ENCODE assay signal across 9 cellular contexts in genomic region chr5:115033861-115034260, GRCh38.
DNase-seq lines count a peak whose midpoint lies in the region; ATAC-seq and TF ChIP-seq lines count a peak whose summit lies in the region.
"Had no signal": no experiment of that assay in that cellular context is flagged by ENCODE, and none has a peak within 500 bp of the region (broad histone marks: within the 10 kb centered on the region; RNA-seq: fewer than 3 reads in every experiment).

No MANE protein-coding gene starts in this region.

- H3K9ac ChIP-seq in adipocyte (ENCODE audit: low read length) = no peak overlapping the region

- H3K4me1 Mint-ChIP-seq in CD8-positive, alpha-beta T cell (ENCODE audit: low read depth) = no peaks in the 10 kb centered on the region
- H3K4me1 Mint-ChIP-seq in activated T-cell treated with anti-CD3 and anti-CD28 coated beads, Interleukin-2, amount 50 U/mL, for 4 hours (ENCODE audit: low read depth) = no peaks in the 10 kb centered on the region

- no peaks in the 10 kb centered on the region for H3K27me3 ChIP-seq in adipocyte (replicated peaks; ENCODE audit: control insufficient read depth, insufficient read depth, low read length)
- no peaks in the 10 kb centered on the region for H3K27me3 ChIP-seq in CD8-positive, alpha-beta T cell (ENCODE audit: insufficient read depth, low read length)
- no peaks in the 10 kb centered on the region for H3K27me3 ChIP-seq in body of pancreas

- no peak overlapping the region for H3K4me3 ChIP-seq in adipocyte (ENCODE audit: low read length)
- no peak overlapping the region for H3K4me3 ChIP-seq in CD8-positive, alpha-beta T cell (ENCODE audit: low read depth, low read length)
- H3K4me3 ChIP-seq in body of pancreas = no peak overlapping the region
- H3K4me3 ChIP-seq: prostate gland had no signal

- WGBS in body of pancreas, 2 donors = 33 to 54% methylated on average over 4 of the region's 4 CpGs

- POLR2A ChIA-PET in CD8-positive, alpha-beta T cell (lab: Charles Lee) = no interaction called here

- peaks cover 9% of the 10 kb centered on the region for H3K27me3 Mint-ChIP-seq in CD8-positive, alpha-beta T cell (ENCODE audit: low read depth)
- peaks cover 3% of the 10 kb centered on the region for H3K27me3 Mint-ChIP-seq in activated T-cell treated with anti-CD3 and anti-CD28 coated beads, Interleukin-2, amount 50 U/mL, for 4 hours (ENCODE audit: low read depth)

- peak; percentile 77 for TF ChIP-seq CTCF in LNCAP (IDR thresholded peaks at IDR 0.05)
- TF ChIP-seq CTCF in CD8-positive, alpha-beta T cell (IDR thresholded peaks at IDR 0.05) = no peak
- TF ChIP-seq CTCF in body of pancreas (IDR thresholded peaks at IDR 0.05) = no peak

- H3K27ac ChIP-seq in CD8-positive, alpha-beta T cell (ENCODE audit: low read depth, low read length) = no peak overlapping the region
- H3K27ac ChIP-seq in body of pancreas = no peak overlapping the region
- H3K27ac ChIP-seq: prostate gland had no signal

- H3K9me3 ChIP-seq in adipocyte (ENCODE audit: control insufficient read depth, low read length) (peaks cover 32% of the 10 kb centered on the region), body of pancreas (peaks cover 0 to 6% (median 0%) of the 10 kb centered on the region in 3 donors)
- H3K9me3 ChIP-seq in CD8-positive, alpha-beta T cell (ENCODE audit: low read length) = no peaks in the 10 kb centered on the region
- H3K9me3 ChIP-seq: prostate gland had no signal

- no peak overlapping the region for H3K27ac Mint-ChIP-seq in CD8-positive, alpha-beta T cell

- H3K36me3 ChIP-seq in adipocyte (ENCODE audit: control insufficient read depth, insufficient read depth, low read length, severe bottlenecking) (no peaks in the 10 kb centered on the region), body of pancreas (replicated peaks in 1 of 2; ENCODE audit: insufficient read depth in 1 of 2, low read depth in 2 of 2) (no peaks in the 10 kb centered on the region)
- no peaks in the 10 kb centered on the region for H3K36me3 ChIP-seq in CD8-positive, alpha-beta T cell (ENCODE audit: insufficient read depth, low read length)
- H3K36me3 ChIP-seq: prostate gland had no signal

- intact Hi-C loops in CD8-positive, alpha-beta T cell (cut with DNase I, micrococcal nuclease) = no loop called here
- intact Hi-C loops in body of pancreas (cut with DNase I) = no loop called here

- no peak for ATAC-seq in CD8-positive, alpha-beta T cell
- ATAC-seq in activated T-cell treated with anti-CD3 and anti-CD28 coated beads, Interleukin-2, amount 50 U/mL, for 4 hours = no peak
- ATAC-seq in body of pancreas = no peak

- DNase-seq in NCI-H146 (lab: John Stamatoyannopoulos, UW) = peak; percentile 39
- DNase-seq in NCI-H146 treated with DMSO at 0.1 percent for 48 hours (lab: John Stamatoyannopoulos, UW; ENCODE audit: unreplicated experiment) = no peak
- DNase-seq in adipocyte (ENCODE audit: low read depth) = peak; percentile 11
- DNase-seq in retina = peak; percentile 21
- DNase-seq in CD8-positive, alpha-beta T cell = no peak
- no peak for DNase-seq in activated T-cell treated with anti-CD3 and anti-CD28 coated beads, Interleukin-2, amount 50 U/mL, for 4 hours
- no peak for DNase-seq in body of pancreas

- no peak for TF ChIP-seq POLR2A in body of pancreas (IDR thresholded peaks at IDR 0.05)

- no peaks in the 10 kb centered on the region for H3K4me1 ChIP-seq in adipocyte (ENCODE audit: control insufficient read depth, insufficient read depth, low read length)
- H3K4me1 ChIP-seq in CD8-positive, alpha-beta T cell (ENCODE audit: insufficient read depth, low read length) = no peaks in the 10 kb centered on the region
- no peaks in the 10 kb centered on the region for H3K4me1 ChIP-seq in body of pancreas
- H3K4me1 ChIP-seq: prostate gland had no signal

- H3K4me3 Mint-ChIP-seq in CD8-positive, alpha-beta T cell = no peak overlapping the region
- H3K4me3 Mint-ChIP-seq in activated T-cell treated with anti-CD3 and anti-CD28 coated beads, Interleukin-2, amount 50 U/mL, for 4 hours = no peak overlapping the region

- H3K36me3 Mint-ChIP-seq in CD8-positive, alpha-beta T cell = no peaks in the 10 kb centered on the region
- no peaks in the 10 kb centered on the region for H3K36me3 Mint-ChIP-seq in activated T-cell treated with anti-CD3 and anti-CD28 coated beads, Interleukin-2, amount 50 U/mL, for 4 hours (ENCODE audit: insufficient read depth)

- CTCF ChIA-PET in CD8-positive, alpha-beta T cell (lab: Charles Lee) = no interaction called here

- H3K9me3 Mint-ChIP-seq in CD8-positive, alpha-beta T cell = peaks cover 28% of the 10 kb centered on the region
- H3K9me3 Mint-ChIP-seq in activated T-cell treated with anti-CD3 and anti-CD28 coated beads, Interleukin-2, amount 50 U/mL, for 4 hours = peaks cover 14% of the 10 kb centered on the region

Comparison
In these comparisons a context has a peak if more than half of its experiments do, and no peak if none do; other contexts are left out.
1. DNase-seq: peak in NCI-H146 (single experiment), adipocyte (single experiment) and retina (single experiment); none in NCI-H146 treated with DMSO at 0.1 percent for 48 hours (single experiment), CD8-positive, alpha-beta T cell (0 of 7), activated T-cell treated with anti-CD3 and anti-CD28 coated beads, Interleukin-2, amount 50 U/mL, for 4 hours (single experiment) and body of pancreas (0 of 4).